In genomic region chr11:11605821-11606450, GRCh38 we compare ENCODE assay signal across 18 cellular contexts.
"Had no signal": no experiment of that assay in that cellular context is flagged by ENCODE, and none has a peak within 500 bp of the region (broad histone marks: within the 10 kb centered on the region; RNA-seq: fewer than 3 reads in every experiment).

No MANE protein-coding gene starts in this region.

- H3K9me3 ChIP-seq: lower lobe of right lung, thoracic aorta had no signal

- H2AFZ ChIP-seq: parathyroid adenoma had no signal

- H3K36me3 ChIP-seq: lower lobe of right lung, spleen, thoracic aorta had no signal

- H3K4me3 ChIP-seq: lower lobe of right lung, spleen had no signal

- H3K79me2 ChIP-seq: parathyroid adenoma had no signal

- H3K27ac ChIP-seq: epithelial cell of prostate, lower lobe of right lung, parathyroid adenoma, spleen had no signal

- H3K4me3 Mint-ChIP-seq: activated CD4-positive, alpha-beta T cell treated with anti-CD3 and anti-CD28 coated beads for 36 hours; activated naive CD8-positive, alpha-beta T cell treated with anti-CD3 and anti-CD28 coated beads for 36 hours; natural killer cell; stimulated activated naive B cell treated with anti-CD40 and anti-IgM and Interleukin-4, amounts not matched to agents 10 μg/mL and 1 μg/mL and 100 μg/mL, for 72 hours had no signal

- H3K27ac Mint-ChIP-seq: activated CD4-positive, alpha-beta T cell treated with anti-CD3 and anti-CD28 coated beads for 36 hours; activated naive CD8-positive, alpha-beta T cell treated with anti-CD3 and anti-CD28 coated beads for 36 hours; natural killer cell; stimulated activated naive B cell treated with anti-CD40 and anti-IgM and Interleukin-4, amounts not matched to agents 10 μg/mL and 1 μg/mL and 100 μg/mL, for 72 hours had no signal

- H3K36me3 Mint-ChIP-seq: stimulated activated naive B cell treated with anti-CD40 and anti-IgM and Interleukin-4, amounts not matched to agents 10 μg/mL and 1 μg/mL and 100 μg/mL, for 72 hours had no signal

- H3K4me1 Mint-ChIP-seq: activated CD4-positive, alpha-beta T cell treated with anti-CD3 and anti-CD28 coated beads for 36 hours; activated naive CD8-positive, alpha-beta T cell treated with anti-CD3 and anti-CD28 coated beads for 36 hours; natural killer cell; stimulated activated naive B cell treated with anti-CD40 and anti-IgM and Interleukin-4, amounts not matched to agents 10 μg/mL and 1 μg/mL and 100 μg/mL, for 72 hours had no signal

- H3K9ac ChIP-seq: parathyroid adenoma had no signal

- DNase-seq: activated CD4-positive, alpha-beta T cell treated with anti-CD3 and anti-CD28 coated beads for 36 hours; activated CD4-positive, alpha-beta T cell treated with anti-CD3 and anti-CD28 coated beads, Interleukin-2, amount 50 U/mL, for 48 hours; activated gamma-delta T cell treated with Interleukin-2 at 50 U/mL for 16 hours; activated naive CD8-positive, alpha-beta T cell treated with anti-CD3 and anti-CD28 coated beads for 36 hours; amniotic stem cell; foreskin melanocyte; glutamatergic neuron; hippocampal formation; left colon; lower lobe of right lung; natural killer cell; spleen; stimulated activated CD4-positive, alpha-beta T cell treated with anti-CD3 and anti-CD28 coated beads, Interleukin-4, amount 100 ng/mL, for 4 hours; stimulated activated naive B cell treated with anti-CD40 and anti-IgM and Interleukin-4, amounts not matched to agents 10 μg/mL and 1 μg/mL and 100 μg/mL, for 72 hours had no signal

- FAIRE-seq: islet of Langerhans had no signal
